Comparison of ENCODE assay signal across 21 cellular contexts in genomic region chr12:69657376-69658137, GRCh38. TPM values are rescaled to one million over a fixed set of nuclear protein-coding genes. Genes with fewer than 3 reads are reported as not detected.
DNase-seq lines count a peak whose midpoint lies in the region; ATAC-seq and TF ChIP-seq lines count a peak whose summit lies in the region.
"Had no signal": no experiment of that assay in that cellular context is flagged by ENCODE, and none has a peak within 500 bp of the region (broad histone marks: within the 10 kb centered on the region; RNA-seq: fewer than 3 reads in every experiment).

No MANE protein-coding gene starts in this region.

- no peak overlapping the region for H3K4me3 Mint-ChIP-seq in Calu3 (ENCODE audit: low read depth, unreplicated experiment)
- H3K4me3 Mint-ChIP-seq: activated CD4-positive, alpha-beta T cell treated with anti-CD3 and anti-CD28 coated beads, Interleukin-2, amount 10 ng/mL, durations not matched to agents 7 days and 5 days; activated T-helper 17 cell treated with anti-CD3 and anti-CD28 coated beads, Interleukin-2, amount 50 U/mL, for 72 hours; CD4-positive, alpha-beta memory T cell; natural killer cell treated with Interleukin-12 subunit alpha and Interleukin-12 subunit beta and Interleukin-15 and Interleukin-18, amount 100 ng/mL, for 72 hours; T-helper 2 cell treated with Interferon-gamma antibody and Interleukin-4, amounts not matched to agents 5 μg/mL and 100 μg/mL, for 36 hours had no signal

- H3K27me3 ChIP-seq in skeletal muscle satellite cell (ENCODE audit: control insufficient read depth, insufficient read depth, low read length): no peaks in the 10 kb centered on the region
- H3K27me3 ChIP-seq: ascending aorta had no signal

- peak; percentile 15 for DNase-seq in NCI-H82 (lab: John Stamatoyannopoulos, UW)
- no peak for DNase-seq in NCI-H82 treated with DMSO at 0.1 percent for 48 hours (lab: John Stamatoyannopoulos, UW; ENCODE audit: unreplicated experiment)
- DNase-seq in brain pericyte (ENCODE audit: low read depth, low spot score): peak; percentile 10
- no peak for DNase-seq in left lobe of liver (ENCODE audit: low spot score)
- DNase-seq in occipital lobe (lab: John Stamatoyannopoulos, UW): no peak
- no peak for DNase-seq in Calu3
- DNase-seq: 8988T; activated CD4-positive, alpha-beta T cell treated with anti-CD3 and anti-CD28 coated beads, Interleukin-2, amount 10 ng/mL, durations not matched to agents 7 days and 5 days; CD4-positive, alpha-beta memory T cell; effector CD4-positive, alpha-beta T cell; NCI-H2029 treated with DMSO at 0.1 percent for 48 hours; SHP77 treated with DMSO at 0.1 percent for 48 hours; substantia nigra had no signal

- peak overlapping the region; percentile 32 for H3K4me2 ChIP-seq in skeletal muscle satellite cell (ENCODE audit: low read length)

- H3K27ac Mint-ChIP-seq in Calu3 (ENCODE audit: unreplicated experiment): no peak overlapping the region
- H3K27ac Mint-ChIP-seq: activated CD4-positive, alpha-beta T cell treated with anti-CD3 and anti-CD28 coated beads, Interleukin-2, amount 10 ng/mL, durations not matched to agents 7 days and 5 days; activated T-helper 17 cell treated with anti-CD3 and anti-CD28 coated beads, Interleukin-2, amount 50 U/mL, for 72 hours; CD4-positive, alpha-beta memory T cell; natural killer cell treated with Interleukin-12 subunit alpha and Interleukin-12 subunit beta and Interleukin-15 and Interleukin-18, amount 100 ng/mL, for 72 hours; T-helper 2 cell treated with Interferon-gamma antibody and Interleukin-4, amounts not matched to agents 5 μg/mL and 100 μg/mL, for 36 hours had no signal

- no peaks in the 10 kb centered on the region for H3K4me1 Mint-ChIP-seq in Calu3 (ENCODE audit: low read depth, unreplicated experiment)
- H3K4me1 Mint-ChIP-seq: activated CD4-positive, alpha-beta T cell treated with anti-CD3 and anti-CD28 coated beads, Interleukin-2, amount 10 ng/mL, durations not matched to agents 7 days and 5 days; activated T-helper 17 cell treated with anti-CD3 and anti-CD28 coated beads, Interleukin-2, amount 50 U/mL, for 72 hours; CD4-positive, alpha-beta memory T cell had no signal

- intact Hi-C loops in Calu3 (cut with micrococcal nuclease; ENCODE audit: unreplicated experiment): no loop called here

- no peak for TF ChIP-seq CTCF in Calu3 (IDR thresholded peaks at IDR 0.05; ENCODE audit: unreplicated experiment)

- no peaks in the 10 kb centered on the region for H3K36me3 Mint-ChIP-seq in Calu3 (ENCODE audit: insufficient read depth, unreplicated experiment)
- H3K36me3 Mint-ChIP-seq: CD4-positive, alpha-beta memory T cell; natural killer cell treated with Interleukin-12 subunit alpha and Interleukin-12 subunit beta and Interleukin-15 and Interleukin-18, amount 100 ng/mL, for 72 hours had no signal

- no peaks in the 10 kb centered on the region for H3K9me3 Mint-ChIP-seq in Calu3 (ENCODE audit: low read depth, unreplicated experiment)
- H3K9me3 Mint-ChIP-seq: activated CD4-positive, alpha-beta T cell treated with anti-CD3 and anti-CD28 coated beads, Interleukin-2, amount 10 ng/mL, durations not matched to agents 7 days and 5 days; activated T-helper 17 cell treated with anti-CD3 and anti-CD28 coated beads, Interleukin-2, amount 50 U/mL, for 72 hours; CD4-positive, alpha-beta memory T cell; natural killer cell treated with Interleukin-12 subunit alpha and Interleukin-12 subunit beta and Interleukin-15 and Interleukin-18, amount 100 ng/mL, for 72 hours; T-helper 2 cell treated with Interferon-gamma antibody and Interleukin-4, amounts not matched to agents 5 μg/mL and 100 μg/mL, for 36 hours had no signal

- H3K4me3 ChIP-seq in skeletal muscle satellite cell (ENCODE audit: low read length): peak overlapping the region; percentile 3
- H3K4me3 ChIP-seq: ascending aorta, HAP-1 had no signal

- peaks cover 7% of the 10 kb centered on the region for H3K27me3 Mint-ChIP-seq in Calu3 (ENCODE audit: unreplicated experiment)

- H3K9ac ChIP-seq in skeletal muscle satellite cell (ENCODE audit: low read depth, low read length): peak overlapping the region; percentile 7

- ATAC-seq in left lobe of liver (peak; percentile 29), HG03439 (IDR thresholded peaks at IDR 0.05; ENCODE audit: unreplicated experiment) (no peak)
- ATAC-seq: activated T-helper 17 cell treated with anti-CD3 and anti-CD28 coated beads, Interleukin-2, amount 50 U/mL, for 72 hours; natural killer cell treated with Interleukin-12 subunit alpha and Interleukin-12 subunit beta and Interleukin-15 and Interleukin-18, amount 100 ng/mL, for 72 hours had no signal

- no peaks in the 10 kb centered on the region for H3K36me3 ChIP-seq in skeletal muscle satellite cell (ENCODE audit: insufficient read depth, low read length)
- H3K36me3 ChIP-seq: ascending aorta, HAP-1 had no signal

- CTCF ChIA-PET in Calu3 (lab: Charles Lee): no interaction called here

- H3K4me1 ChIP-seq in skeletal muscle satellite cell (ENCODE audit: control insufficient read depth, insufficient read depth, low read length): peaks cover 29% of the 10 kb centered on the region

- no peaks in the 10 kb centered on the region for H3K9me3 ChIP-seq in skeletal muscle satellite cell (replicated peaks; ENCODE audit: low read length)
- H3K9me3 ChIP-seq: ascending aorta, HAP-1 had no signal

- BruUV-seq in Calu3 (replicated peaks; lab: Mats Ljungman, UMichigan): no TSS peak

RNA-seq across cellular contexts. Expression of gene BEST3, which starts 41.5 kb away (rescaled TPM):
- total RNA-seq in left lobe of liver (not detected), occipital lobe (0.78 TPM), Calu3 (2022) (0.88 and 1.1 TPM in 2 replicates)
- 0.25 and 3.9 TPM in 2 replicates for total RNA-seq in skeletal muscle satellite cell (2012; rRNA removed)
- total RNA-seq: activated CD4-positive, alpha-beta T cell treated with anti-CD3 and anti-CD28 coated beads, Interleukin-2, amount 10 ng/mL, durations not matched to agents 7 days and 5 days; activated T-helper 17 cell treated with anti-CD3 and anti-CD28 coated beads, Interleukin-2, amount 50 U/mL, for 72 hours; ascending aorta; CD4-positive, alpha-beta memory T cell; natural killer cell treated with Interleukin-12 subunit alpha and Interleukin-12 subunit beta and Interleukin-15 and Interleukin-18, amount 100 ng/mL, for 72 hours had no signal

RNA-seq across cellular contexts. Expression of gene LRRC10, which starts 46.9 kb away (rescaled TPM):
- total RNA-seq in left lobe of liver: not detected
- total RNA-seq in skeletal muscle satellite cell (2012; rRNA removed): not detected in 2 replicates
- not detected for total RNA-seq in occipital lobe
- not detected in 2 replicates for total RNA-seq in Calu3 (2022)
- total RNA-seq: activated CD4-positive, alpha-beta T cell treated with anti-CD3 and anti-CD28 coated beads, Interleukin-2, amount 10 ng/mL, durations not matched to agents 7 days and 5 days; activated T-helper 17 cell treated with anti-CD3 and anti-CD28 coated beads, Interleukin-2, amount 50 U/mL, for 72 hours; ascending aorta; CD4-positive, alpha-beta memory T cell; glomerular endothelial cell; natural killer cell treated with Interleukin-12 subunit alpha and Interleukin-12 subunit beta and Interleukin-15 and Interleukin-18, amount 100 ng/mL, for 72 hours had no signal

Comparison
In these comparisons a context has a peak if more than half of its experiments do, and no peak if none do; other contexts are left out.
1. DNase-seq: peak in NCI-H82 (single experiment) and brain pericyte (single experiment); none in NCI-H82 treated with DMSO at 0.1 percent for 48 hours (single experiment), left lobe of liver (single experiment), occipital lobe (single experiment) and Calu3 (single experiment).